Comparison of ENCODE assay signal across 26 cellular contexts in genomic region chrX:6325437-6325836, GRCh38.
A peak's percentile ranks its signal among the peaks of the same experiment; 100 is the strongest.
DNase-seq lines count a peak whose midpoint lies in the region; ATAC-seq, FAIRE-seq and TF ChIP-seq lines count a peak whose summit lies in the region.
"Had no signal": no experiment of that assay in that cellular context is flagged by ENCODE, and none has a peak within 500 bp of the region (broad histone marks: within the 10 kb centered on the region; RNA-seq: fewer than 3 reads in every experiment).

No MANE protein-coding gene starts in this region.

- no peak overlapping the region for H4K91ac ChIP-seq in H1 (replicated peaks; ENCODE audit: insufficient read length, low read length)

- H2BK5ac ChIP-seq in H1 (ENCODE audit: low read depth, low read length): no peak overlapping the region

- H3K4me3 ChIP-seq in H1 (ENCODE audit: extremely low read depth in 1 of 4, insufficient read depth in 2 of 4, low read depth in 3 of 4, low read length in 4 of 4) (no peak overlapping the region), foreskin fibroblast (ENCODE audit: low read depth in 1 of 2, low read length in 2 of 2) (no peak overlapping the region)
- H3K4me3 ChIP-seq: MG63 had no signal

- no peaks in the 10 kb centered on the region for H3K23me2 ChIP-seq in H1 (ENCODE audit: low read depth, low read length)

- H2BK120ac ChIP-seq in H1 (replicated peaks; ENCODE audit: low read depth, low read length): no peak overlapping the region

- H3K27ac ChIP-seq in H1 (ENCODE audit: low read depth, low read length): no peak overlapping the region
- H3K27ac ChIP-seq: 22Rv1, C4-2B had no signal

- H3K79me2 ChIP-seq in H1 (ENCODE audit: control insufficient read depth in 1 of 2, insufficient read depth in 2 of 2, low read length in 2 of 2): no peaks in the 10 kb centered on the region

- peak; percentile 48 for FAIRE-seq in H1 (lab: Jason Lieb, UNC)

- no peaks in the 10 kb centered on the region for H3K27me3 ChIP-seq in H1 (replicated peaks in 1 of 4; ENCODE audit: control insufficient read depth in 3 of 4, extremely low read depth in 1 of 4, insufficient read depth in 3 of 4, low read length in 3 of 4)
- H3K27me3 ChIP-seq: MG63 had no signal

- H2AK5ac ChIP-seq in H1 (ENCODE audit: low read depth, low read length): no peak overlapping the region

- H3K36me3 ChIP-seq in H1 (ENCODE audit: control insufficient read depth in 2 of 4, insufficient read depth in 4 of 4, low read length in 3 of 4): no peaks in the 10 kb centered on the region
- H3K36me3 ChIP-seq: MG63 had no signal

- H4K20me1 ChIP-seq in H1 (replicated peaks in 1 of 2; ENCODE audit: control insufficient read depth in 1 of 2, insufficient read depth in 2 of 2, low read length in 2 of 2): no peaks in the 10 kb centered on the region

- no peak overlapping the region for H3K4ac ChIP-seq in H1 (replicated peaks; ENCODE audit: insufficient read length, low read depth, low read length)

- DNase-seq in DMS53 (lab: John Stamatoyannopoulos, UW) (peak; percentile 0), DMS53 treated with DMSO at 0.1 percent for 48 hours (lab: John Stamatoyannopoulos, UW; ENCODE audit: unreplicated experiment) (no peak), H1 (ENCODE audit: low read depth in 1 of 2, low spot score in 2 of 2) (no peak), iPS DF 19.7 (ENCODE audit: low read depth, low spot score) (peak; percentile 7), foreskin fibroblast (no peak), NCI-H2171 treated with DMSO at 0.1 percent for 48 hours (lab: John Stamatoyannopoulos, UW) (no peak), ureter (ENCODE audit: low spot score) (no peak)
- DNase-seq: Calu3; CD8-positive, alpha-beta memory T cell; DMS153; GOT3; IMR-90; KG1; MG63; NCI-H1048; NCI-H1417; NCI-H1694; NCI-H2029 treated with DMSO at 0.1 percent for 48 hours; NCI-H226; NCI-H524 treated with DMSO at 0.1 percent for 48 hours; NCI-H774 had no signal

- no peak overlapping the region for H3K4me2 ChIP-seq in H1 (ENCODE audit: insufficient read depth in 1 of 2, low read depth in 2 of 2, low read length in 2 of 2)

- no peak overlapping the region for H2BK12ac ChIP-seq in H1 (ENCODE audit: low read depth, low read length)

- CTCF ChIA-PET in H1 (lab: Charles Lee; ENCODE audit: partially characterized antibody): interaction anchor here (0.6 kb wide), 1 partner anchor 540 kb away, joined by 3 read pairs; no protein-coding TSS in a partner anchor

- 80% methylated on average over 4 of the region's 4 CpGs; no CpG with 5 or more reads in 1 of the 2 experiments for WGBS in H1 (ENCODE audit: extremely low coverage in 1 of 2, insufficient coverage in 1 of 2, insufficient read length in 1 of 2, insufficient replicate concordance in 2 of 2, low coverage in 1 of 2, low lambda C conversion rate in 2 of 2, missing lambda C conversion rate in 1 of 2), 2 experiments

- H3K14ac ChIP-seq in H1 (ENCODE audit: insufficient read length): no peak overlapping the region

- TF ChIP-seq CTCF in H1 (IDR thresholded peaks at IDR 0.05; ENCODE audit: control extremely low read depth in 1 of 3, insufficient read depth in 1 of 3, low read depth in 1 of 3, low read length in 3 of 3) (no peak), foreskin fibroblast (IDR thresholded peaks at IDR 0.05; ENCODE audit: low read depth, low read length) (no peak)

- H3K23ac ChIP-seq in H1 (ENCODE audit: insufficient read length): no peak overlapping the region

- no peak overlapping the region for H2BK20ac ChIP-seq in H1 (ENCODE audit: low read length)

- H2BK15ac ChIP-seq in H1 (ENCODE audit: low read length): no peak overlapping the region

- no peak overlapping the region for H3K9ac ChIP-seq in H1 (replicated peaks in 1 of 4; ENCODE audit: extremely low read depth in 1 of 4, low read depth in 3 of 4, low read length in 3 of 4)

- TF ChIP-seq RAD21 in H1 (IDR thresholded peaks at IDR 0.05 in 1 of 2, conservative IDR thresholded peaks at IDR 0.05 in 1 of 2; ENCODE audit: low read depth in 2 of 2, low read length in 2 of 2): no peak

- H3K18ac ChIP-seq in H1 (ENCODE audit: extremely low read depth, low read length): no peak overlapping the region

- no peaks in the 10 kb centered on the region for H3K9me3 ChIP-seq in H1 (ENCODE audit: insufficient read depth in 2 of 2, low read depth in 1 of 2, low read length in 1 of 2)
- H3K9me3 ChIP-seq: MG63 had no signal

- no peak overlapping the region for H4K5ac ChIP-seq in H1 (ENCODE audit: insufficient read length, low read depth, low read length)

- H4K8ac ChIP-seq in H1 (ENCODE audit: extremely low read depth, insufficient read depth, low read length): no peak overlapping the region

- TF ChIP-seq EP300 in H1 (IDR thresholded peaks at IDR 0.05; ENCODE audit: borderline replicate concordance in 1 of 2, low read depth in 2 of 2, low read length in 2 of 2): no peak

- H3K4me1 ChIP-seq in H1 (replicated peaks in 1 of 4; ENCODE audit: control insufficient read depth in 3 of 4, insufficient read depth in 4 of 4, low read length in 3 of 4): no peaks in the 10 kb centered on the region

- no peaks in the 10 kb centered on the region for H3K79me1 ChIP-seq in H1 (ENCODE audit: low read depth, low read length)

- H3K56ac ChIP-seq in H1 (replicated peaks; ENCODE audit: insufficient read length, low read depth, low read length): no peak overlapping the region

- TF ChIP-seq POLR2A in H1 (IDR thresholded peaks at IDR 0.05; ENCODE audit: control extremely low read depth in 1 of 2, low read depth in 2 of 2, low read length in 2 of 2): no peak

- no peak overlapping the region for H2AFZ ChIP-seq in H1 (ENCODE audit: low read length)

- no peak for ATAC-seq in GM19395 (IDR thresholded peaks at IDR 0.05; ENCODE audit: unreplicated experiment)
- ATAC-seq: HCT116, SK-N-SH treated with all-trans-retinoic acid at 6 μM for 48 hours had no signal

- POLR2A ChIA-PET in H1 (lab: Charles Lee; ENCODE audit: partially characterized antibody): interaction anchor here (0.8 kb wide), 1 partner anchor 8 kb away, joined by 3 read pairs; no protein-coding TSS in a partner anchor

TF ChIP-seq in H1, 55 proteins besides CTCF, POLR2A, EP300 and RAD21:
- TF ChIP-seq SUZ12 (IDR thresholded peaks at IDR 0.05; ENCODE audit: low read length) (no peak), JUN (IDR thresholded peaks at IDR 0.05; ENCODE audit: low read depth, low read length) (no peak), BACH1 (IDR thresholded peaks at IDR 0.05; ENCODE audit: low read length) (0 out of 2 replicates have a peak, but pooled peaks have one; percentile 7), MAFK (IDR thresholded peaks at IDR 0.05; ENCODE audit: low read depth, low read length) (0 out of 2 replicates have a peak, but pooled peaks have one; percentile 16)
TF ChIP-seq in H1: peak in this region for 2.

Comparison
In these comparisons a context has a peak if more than half of its experiments do, and no peak if none do; other contexts are left out.
1. DNase-seq: peak in DMS53 (single experiment) and iPS DF 19.7 (single experiment); none in DMS53 treated with DMSO at 0.1 percent for 48 hours (single experiment), H1 (0 of 2), foreskin fibroblast (0 of 2), NCI-H2171 treated with DMSO at 0.1 percent for 48 hours (single experiment) and ureter (single experiment).